ENCODE assay signal across 1 cellular context in the genomic region with DNA sequence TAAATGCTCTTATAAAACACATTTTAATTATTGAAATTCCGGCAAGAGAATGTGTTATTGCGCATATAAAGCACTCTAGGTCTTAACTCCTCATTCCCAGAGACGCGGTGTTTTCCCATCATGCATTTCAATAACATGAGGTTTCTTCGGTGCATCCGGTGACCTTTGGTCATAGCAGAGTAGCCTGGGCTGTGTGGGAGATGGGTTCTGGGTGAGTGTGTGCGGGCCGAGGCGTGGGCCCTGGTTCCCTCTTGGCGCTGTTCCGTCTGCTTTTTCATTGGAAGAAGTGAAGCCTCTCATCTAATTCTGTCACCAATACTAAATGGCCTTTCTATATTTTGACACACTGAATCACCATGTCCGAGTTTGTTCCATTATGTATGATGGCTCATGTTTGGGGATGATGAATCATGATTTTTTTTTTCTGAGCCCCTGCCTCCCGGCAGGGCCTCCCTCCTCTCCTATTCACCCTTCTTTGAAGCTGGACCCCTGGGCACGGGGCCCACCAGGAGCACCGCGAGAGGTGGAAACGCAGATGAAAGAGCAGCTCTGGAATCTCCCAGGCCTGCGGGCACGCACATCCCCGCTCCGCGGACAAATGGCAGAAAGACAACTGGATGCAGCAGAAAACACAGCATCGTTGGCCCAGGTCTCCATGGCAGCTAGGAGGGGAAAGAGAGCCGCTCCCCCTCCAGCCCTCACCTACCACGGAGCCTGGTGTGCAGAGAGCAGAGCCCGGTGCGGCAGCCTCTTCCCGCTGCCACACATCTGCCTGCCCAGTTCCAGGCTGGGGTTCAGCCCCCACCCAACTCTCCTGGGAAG.
TF ChIP-seq lines count a peak whose summit lies in the region.

No MANE protein-coding gene starts in this region.

TF ChIP-seq in HepG2, 621 proteins besides CTCF, POLR2A, EP300 and RAD21 (continued from another document):
- TF ChIP-seq, protein P1, sequence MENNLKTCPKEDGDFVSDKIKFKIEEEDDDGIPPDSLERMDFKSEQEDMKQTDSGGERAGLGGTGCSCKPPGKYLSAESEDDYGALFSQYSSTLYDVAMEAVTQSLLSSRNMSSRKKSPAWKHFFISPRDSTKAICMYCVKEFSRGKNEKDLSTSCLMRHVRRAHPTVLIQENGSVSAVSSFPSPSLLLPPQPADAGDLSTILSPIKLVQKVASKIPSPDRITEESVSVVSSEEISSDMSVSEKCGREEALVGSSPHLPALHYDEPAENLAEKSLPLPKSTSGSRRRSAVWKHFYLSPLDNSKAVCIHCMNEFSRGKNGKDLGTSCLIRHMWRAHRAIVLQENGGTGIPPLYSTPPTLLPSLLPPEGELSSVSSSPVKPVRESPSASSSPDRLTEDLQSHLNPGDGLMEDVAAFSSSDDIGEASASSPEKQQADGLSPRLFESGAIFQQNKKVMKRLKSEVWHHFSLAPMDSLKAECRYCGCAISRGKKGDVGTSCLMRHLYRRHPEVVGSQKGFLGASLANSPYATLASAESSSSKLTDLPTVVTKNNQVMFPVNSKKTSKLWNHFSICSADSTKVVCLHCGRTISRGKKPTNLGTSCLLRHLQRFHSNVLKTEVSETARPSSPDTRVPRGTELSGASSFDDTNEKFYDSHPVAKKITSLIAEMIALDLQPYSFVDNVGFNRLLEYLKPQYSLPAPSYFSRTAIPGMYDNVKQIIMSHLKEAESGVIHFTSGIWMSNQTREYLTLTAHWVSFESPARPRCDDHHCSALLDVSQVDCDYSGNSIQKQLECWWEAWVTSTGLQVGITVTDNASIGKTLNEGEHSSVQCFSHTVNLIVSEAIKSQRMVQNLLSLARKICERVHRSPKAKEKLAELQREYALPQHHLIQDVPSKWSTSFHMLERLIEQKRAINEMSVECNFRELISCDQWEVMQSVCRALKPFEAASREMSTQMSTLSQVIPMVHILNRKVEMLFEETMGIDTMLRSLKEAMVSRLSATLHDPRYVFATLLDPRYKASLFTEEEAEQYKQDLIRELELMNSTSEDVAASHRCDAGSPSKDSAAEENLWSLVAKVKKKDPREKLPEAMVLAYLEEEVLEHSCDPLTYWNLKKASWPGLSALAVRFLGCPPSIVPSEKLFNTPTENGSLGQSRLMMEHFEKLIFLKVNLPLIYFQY (CRISPR knock-in tag; IDR thresholded peaks at IDR 0.05; ENCODE audit: borderline replicate concordance), result peak; percentile 24; the same call in 1 of the 2 replicates
- TF ChIP-seq SALL2 (CRISPR knock-in tag; IDR thresholded peaks at IDR 0.05) (no peak), HOXA3 (CRISPR knock-in tag; IDR thresholded peaks at IDR 0.05) (peak; percentile 46; the same call in 1 of the 2 replicates), HNF4A (CRISPR knock-in tag; IDR thresholded peaks at IDR 0.05) (peak; percentile 70), ZNF749 (CRISPR knock-in tag; IDR thresholded peaks at IDR 0.05; ENCODE audit: borderline replicate concordance) (no peak), ZNF766 (CRISPR knock-in tag; IDR thresholded peaks at IDR 0.05; ENCODE audit: borderline replicate concordance) (peak; percentile 85), GATAD2A (CRISPR knock-in tag; IDR thresholded peaks at IDR 0.05) (0 out of 2 replicates have a peak, but pooled peaks have one; percentile 17), NFKB2 (CRISPR knock-in tag; IDR thresholded peaks at IDR 0.05; ENCODE audit: borderline replicate concordance) (peak; percentile 33; the same call in 1 of the 2 replicates), ZBTB38 (CRISPR knock-in tag; IDR thresholded peaks at IDR 0.05) (peak; percentile 48; the same call in 1 of the 2 replicates), GABPA (IDR thresholded peaks at IDR 0.05; ENCODE audit: low read depth, low read length) (no peak), GABPA (CRISPR knock-in tag; IDR thresholded peaks at IDR 0.05; ENCODE audit: low read depth) (0 out of 2 replicates have a peak, but pooled peaks have one; percentile 28), ZNF143 (CRISPR knock-in tag; IDR thresholded peaks at IDR 0.05) (peak; percentile 80), MYC (CRISPR knock-in tag; IDR thresholded peaks at IDR 0.05; ENCODE audit: borderline replicate concordance) (no peak), KDM3A (CRISPR knock-in tag; IDR thresholded peaks at IDR 0.05; ENCODE audit: low read depth) (no peak), HNF4G (IDR thresholded peaks at IDR 0.05; ENCODE audit: borderline replicate concordance, low read depth, low read length) (peak; percentile 53; the same call in 1 of the 2 replicates), HNF4G (CRISPR knock-in tag; IDR thresholded peaks at IDR 0.05; ENCODE audit: borderline replicate concordance, low read depth) (no peak), GABPB1 (CRISPR knock-in tag; IDR thresholded peaks at IDR 0.05) (peak; percentile 31; the same call in 1 of the 2 replicates), RXRB (CRISPR knock-in tag; IDR thresholded peaks at IDR 0.05; ENCODE audit: borderline replicate concordance) (0 out of 2 replicates have a peak, but pooled peaks have one; percentile 17), AGO1 (IDR thresholded peaks at IDR 0.05; ENCODE audit: low read depth, low read length, poor library complexity, severe bottlenecking) (peak; percentile 41)
- TF ChIP-seq, protein P2, sequence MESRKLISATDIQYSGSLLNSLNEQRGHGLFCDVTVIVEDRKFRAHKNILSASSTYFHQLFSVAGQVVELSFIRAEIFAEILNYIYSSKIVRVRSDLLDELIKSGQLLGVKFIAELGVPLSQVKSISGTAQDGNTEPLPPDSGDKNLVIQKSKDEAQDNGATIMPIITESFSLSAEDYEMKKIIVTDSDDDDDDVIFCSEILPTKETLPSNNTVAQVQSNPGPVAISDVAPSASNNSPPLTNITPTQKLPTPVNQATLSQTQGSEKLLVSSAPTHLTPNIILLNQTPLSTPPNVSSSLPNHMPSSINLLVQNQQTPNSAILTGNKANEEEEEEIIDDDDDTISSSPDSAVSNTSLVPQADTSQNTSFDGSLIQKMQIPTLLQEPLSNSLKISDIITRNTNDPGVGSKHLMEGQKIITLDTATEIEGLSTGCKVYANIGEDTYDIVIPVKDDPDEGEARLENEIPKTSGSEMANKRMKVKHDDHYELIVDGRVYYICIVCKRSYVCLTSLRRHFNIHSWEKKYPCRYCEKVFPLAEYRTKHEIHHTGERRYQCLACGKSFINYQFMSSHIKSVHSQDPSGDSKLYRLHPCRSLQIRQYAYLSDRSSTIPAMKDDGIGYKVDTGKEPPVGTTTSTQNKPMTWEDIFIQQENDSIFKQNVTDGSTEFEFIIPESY (CRISPR knock-in tag; IDR thresholded peaks at IDR 0.05), result peak; percentile 29; the same call in 1 of the 2 replicates
- TF ChIP-seq, protein P3, sequence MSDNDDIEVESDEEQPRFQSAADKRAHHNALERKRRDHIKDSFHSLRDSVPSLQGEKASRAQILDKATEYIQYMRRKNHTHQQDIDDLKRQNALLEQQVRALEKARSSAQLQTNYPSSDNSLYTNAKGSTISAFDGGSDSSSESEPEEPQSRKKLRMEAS (IDR thresholded peaks at IDR 0.05), result peak; percentile 48; the same call in 1 of the 2 replicates
- TF ChIP-seq, protein P4, sequence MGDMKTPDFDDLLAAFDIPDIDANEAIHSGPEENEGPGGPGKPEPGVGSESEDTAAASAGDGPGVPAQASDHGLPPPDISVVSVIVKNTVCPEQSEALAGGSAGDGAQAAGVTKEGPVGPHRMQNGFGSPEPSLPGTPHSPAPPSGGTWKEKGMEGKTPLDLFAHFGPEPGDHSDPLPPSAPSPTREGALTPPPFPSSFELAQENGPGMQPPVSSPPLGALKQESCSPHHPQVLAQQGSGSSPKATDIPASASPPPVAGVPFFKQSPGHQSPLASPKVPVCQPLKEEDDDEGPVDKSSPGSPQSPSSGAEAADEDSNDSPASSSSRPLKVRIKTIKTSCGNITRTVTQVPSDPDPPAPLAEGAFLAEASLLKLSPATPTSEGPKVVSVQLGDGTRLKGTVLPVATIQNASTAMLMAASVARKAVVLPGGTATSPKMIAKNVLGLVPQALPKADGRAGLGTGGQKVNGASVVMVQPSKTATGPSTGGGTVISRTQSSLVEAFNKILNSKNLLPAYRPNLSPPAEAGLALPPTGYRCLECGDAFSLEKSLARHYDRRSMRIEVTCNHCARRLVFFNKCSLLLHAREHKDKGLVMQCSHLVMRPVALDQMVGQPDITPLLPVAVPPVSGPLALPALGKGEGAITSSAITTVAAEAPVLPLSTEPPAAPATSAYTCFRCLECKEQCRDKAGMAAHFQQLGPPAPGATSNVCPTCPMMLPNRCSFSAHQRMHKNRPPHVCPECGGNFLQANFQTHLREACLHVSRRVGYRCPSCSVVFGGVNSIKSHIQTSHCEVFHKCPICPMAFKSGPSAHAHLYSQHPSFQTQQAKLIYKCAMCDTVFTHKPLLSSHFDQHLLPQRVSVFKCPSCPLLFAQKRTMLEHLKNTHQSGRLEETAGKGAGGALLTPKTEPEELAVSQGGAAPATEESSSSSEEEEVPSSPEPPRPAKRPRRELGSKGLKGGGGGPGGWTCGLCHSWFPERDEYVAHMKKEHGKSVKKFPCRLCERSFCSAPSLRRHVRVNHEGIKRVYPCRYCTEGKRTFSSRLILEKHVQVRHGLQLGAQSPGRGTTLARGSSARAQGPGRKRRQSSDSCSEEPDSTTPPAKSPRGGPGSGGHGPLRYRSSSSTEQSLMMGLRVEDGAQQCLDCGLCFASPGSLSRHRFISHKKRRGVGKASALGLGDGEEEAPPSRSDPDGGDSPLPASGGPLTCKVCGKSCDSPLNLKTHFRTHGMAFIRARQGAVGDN (CRISPR knock-in tag; IDR thresholded peaks at IDR 0.05), result 0 out of 2 replicates have a peak, but pooled peaks have one; percentile 44
- TF ChIP-seq, protein P5, sequence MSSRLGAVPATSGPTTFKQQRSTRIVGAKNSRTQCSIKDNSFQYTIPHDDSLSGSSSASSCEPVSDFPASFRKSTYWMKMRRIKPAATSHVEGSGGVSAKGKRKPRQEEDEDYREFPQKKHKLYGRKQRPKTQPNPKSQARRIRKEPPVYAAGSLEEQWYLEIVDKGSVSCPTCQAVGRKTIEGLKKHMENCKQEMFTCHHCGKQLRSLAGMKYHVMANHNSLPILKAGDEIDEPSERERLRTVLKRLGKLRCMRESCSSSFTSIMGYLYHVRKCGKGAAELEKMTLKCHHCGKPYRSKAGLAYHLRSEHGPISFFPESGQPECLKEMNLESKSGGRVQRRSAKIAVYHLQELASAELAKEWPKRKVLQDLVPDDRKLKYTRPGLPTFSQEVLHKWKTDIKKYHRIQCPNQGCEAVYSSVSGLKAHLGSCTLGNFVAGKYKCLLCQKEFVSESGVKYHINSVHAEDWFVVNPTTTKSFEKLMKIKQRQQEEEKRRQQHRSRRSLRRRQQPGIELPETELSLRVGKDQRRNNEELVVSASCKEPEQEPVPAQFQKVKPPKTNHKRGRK (CRISPR knock-in tag; IDR thresholded peaks at IDR 0.05), result no peak
